In genomic region chr20:50575869-50576720, GRCh38 we compare ENCODE assay signal across 8 cellular contexts.
A peak's percentile ranks its signal among the peaks of the same experiment; 100 is the strongest.
DNase-seq lines count a peak whose midpoint lies in the region; ATAC-seq and TF ChIP-seq lines count a peak whose summit lies in the region.

No MANE protein-coding gene starts in this region.

- H3K36me3 Mint-ChIP-seq in activated T-cell treated with anti-CD3 and anti-CD28 coated beads, Interleukin-2, amount 50 U/mL, for 72 hours (ENCODE audit: insufficient read depth in 2 of 2) = peaks cover 18 to 60% of the 10 kb centered on the region in 2 donors
- H3K36me3 Mint-ChIP-seq in neural crest cell (ENCODE audit: low read depth) = peaks cover 10% of the 10 kb centered on the region

- H3K4me2 ChIP-seq in PC-9 (no peak overlapping the region), fibroblast of lung (ENCODE audit: extremely low read depth, insufficient read depth, low read length) (no peak overlapping the region)

- DNase-seq in BJ (ENCODE audit: low read depth) (no peak), HCEC 1CT (peak; percentile 44), PC-9 (peak in 1 of 2 experiments; percentile 60), fibroblast of lung (ENCODE audit: low read depth in 2 of 2) (peak; percentile 46 to 70), neural crest cell (ENCODE audit: low read depth, low spot score) (peak; percentile 46), suprapubic skin (ENCODE audit: low spot score in 2 of 2) (peak in 1 of 2 donors; percentile 82)
- DNase-seq in activated T-cell treated with anti-CD3 and anti-CD28 coated beads, Interleukin-2, amount 50 U/mL, for 72 hours = peak; percentile 58 to 62

- H3K4me3 ChIP-seq in BJ (ENCODE audit: low read depth, low read length) = no peak overlapping the region
- H3K4me3 ChIP-seq in PC-9 = no peak overlapping the region
- H3K4me3 ChIP-seq in fibroblast of lung (replicated peaks in 1 of 4; ENCODE audit: control extremely low read depth in 1 of 4, insufficient read depth in 1 of 4, low read depth in 3 of 4, low read length in 4 of 4) = no peak overlapping the region
- no peak overlapping the region for H3K4me3 ChIP-seq in suprapubic skin

- H3K27me3 ChIP-seq in BJ (ENCODE audit: control insufficient read depth, insufficient read depth, low read length) (no peaks in the 10 kb centered on the region), PC-9 (ENCODE audit: insufficient read depth, low read depth) (no peaks in the 10 kb centered on the region), fibroblast of lung (ENCODE audit: control insufficient read depth, insufficient read depth, low read length) (no peaks in the 10 kb centered on the region), suprapubic skin (no peaks in the 10 kb centered on the region)

- no peak for TF ChIP-seq POLR2A in suprapubic skin (IDR thresholded peaks at IDR 0.05)

- WGBS in suprapubic skin = 52% methylated on average over 12 of the region's 12 CpGs

- no peaks in the 10 kb centered on the region for H3K27me3 Mint-ChIP-seq in activated T-cell treated with anti-CD3 and anti-CD28 coated beads, Interleukin-2, amount 50 U/mL, for 72 hours (ENCODE audit: low read depth)
- no peaks in the 10 kb centered on the region for H3K27me3 Mint-ChIP-seq in neural crest cell (ENCODE audit: low read depth)

- TF ChIP-seq EP300 in suprapubic skin (IDR thresholded peaks at IDR 0.05) = no peak

- H3K9ac ChIP-seq in fibroblast of lung (ENCODE audit: insufficient read depth, low read length) = no peak overlapping the region

- H2AFZ ChIP-seq in PC-9 (no peak overlapping the region), fibroblast of lung (ENCODE audit: low read length) (no peak overlapping the region)

- peak; percentile 66 to 68 for ATAC-seq in activated T-cell treated with anti-CD3 and anti-CD28 coated beads, Interleukin-2, amount 50 U/mL, for 72 hours (replicated peaks in 1 of 2)
- no peak for ATAC-seq in GM18873 (IDR thresholded peaks at IDR 0.05; ENCODE audit: low FRiP score, unreplicated experiment)

- H4K20me1 ChIP-seq in PC-9 (ENCODE audit: insufficient read depth) (no peaks in the 10 kb centered on the region; the same call in 1 of the 2 replicates), fibroblast of lung (ENCODE audit: control insufficient read depth, extremely low read depth, insufficient read depth, low read length) (no peaks in the 10 kb centered on the region)

- peak overlapping the region; percentile 35 for H3K27ac Mint-ChIP-seq in activated T-cell treated with anti-CD3 and anti-CD28 coated beads, Interleukin-2, amount 50 U/mL, for 72 hours
- no peak overlapping the region for H3K27ac Mint-ChIP-seq in neural crest cell (ENCODE audit: unreplicated experiment)

- H3K27ac ChIP-seq in PC-9 (no peak overlapping the region), fibroblast of lung (ENCODE audit: insufficient read depth, low read length) (no peak overlapping the region), suprapubic skin (no peak overlapping the region)

- H3K9me2 ChIP-seq in PC-9 (ENCODE audit: insufficient read depth) = no peaks in the 10 kb centered on the region

- no peaks in the 10 kb centered on the region for H3K9me3 ChIP-seq in PC-9 (ENCODE audit: insufficient read depth, low read depth)
- no peaks in the 10 kb centered on the region for H3K9me3 ChIP-seq in fibroblast of lung (ENCODE audit: control insufficient read depth, insufficient read depth, low read depth, low read length)
- no peaks in the 10 kb centered on the region for H3K9me3 ChIP-seq in suprapubic skin

- H3K4me1 ChIP-seq in PC-9 (replicated peaks; ENCODE audit: insufficient read depth) (no peaks in the 10 kb centered on the region), fibroblast of lung (ENCODE audit: control insufficient read depth, extremely low read depth, insufficient read depth, low read length) (peaks cover 11% of the 10 kb centered on the region), suprapubic skin (peaks cover 26% of the 10 kb centered on the region)

- H3K36me3 ChIP-seq in BJ (ENCODE audit: control insufficient read depth, insufficient read depth, low read length) = peaks cover 30% of the 10 kb centered on the region
- peaks cover 26% of the 10 kb centered on the region for H3K36me3 ChIP-seq in PC-9 (ENCODE audit: low read depth)
- H3K36me3 ChIP-seq in fibroblast of lung (ENCODE audit: control insufficient read depth, insufficient read depth, low read length) = peaks cover 14% of the 10 kb centered on the region
- H3K36me3 ChIP-seq in suprapubic skin = peaks cover 58% of the 10 kb centered on the region

- peaks cover 50% of the 10 kb centered on the region for H3K4me1 Mint-ChIP-seq in activated T-cell treated with anti-CD3 and anti-CD28 coated beads, Interleukin-2, amount 50 U/mL, for 72 hours (ENCODE audit: low read depth)
- H3K4me1 Mint-ChIP-seq in neural crest cell = peaks cover 13% of the 10 kb centered on the region

- POLR2A ChIA-PET in BJ (lab: Charles Lee) (no interaction called here), PC-9 (lab: Charles Lee; ENCODE audit: unreplicated experiment) (interaction anchor here (0.7 kb wide), 1 partner anchor 291 kb away, joined by 3 read pairs; no protein-coding TSS in a partner anchor)

- BruUV-seq in PC-9 (replicated peaks; lab: Mats Ljungman, UMichigan) = no TSS peak

- H3K4me3 Mint-ChIP-seq in activated T-cell treated with anti-CD3 and anti-CD28 coated beads, Interleukin-2, amount 50 U/mL, for 72 hours = no peak overlapping the region
- no peak overlapping the region for H3K4me3 Mint-ChIP-seq in neural crest cell

- H3F3A ChIP-seq in PC-9 (ENCODE audit: insufficient read depth, low read depth) = peaks cover 23% of the 10 kb centered on the region; the same call in 1 of the 2 replicates

- intact Hi-C loops in PC-9 (cut with micrococcal nuclease; ENCODE audit: unreplicated experiment) = loop anchor here (1.0 kb wide), 1 partner anchor 390 kb away; no protein-coding TSS in a partner anchor

- peak; percentile 89 for TF ChIP-seq CTCF in BJ (IDR thresholded peaks at IDR 0.05; ENCODE audit: insufficient read depth, low read depth, low read length)
- TF ChIP-seq CTCF in PC-9 (conservative IDR thresholded peaks at IDR 0.05) = peak; percentile 81
- peak; percentile 62 to 79 for TF ChIP-seq CTCF in fibroblast of lung (conservative IDR thresholded peaks at IDR 0.05 in 1 of 2, IDR thresholded peaks at IDR 0.05 in 1 of 2; ENCODE audit: low read depth in 1 of 2, low read length in 2 of 2)
- peak; percentile 72 for TF ChIP-seq CTCF in neural crest cell (conservative IDR thresholded peaks at IDR 0.05)
- peak; percentile 62 to 63 for TF ChIP-seq CTCF in suprapubic skin (IDR thresholded peaks at IDR 0.05)

- H3K9me3 Mint-ChIP-seq in activated T-cell treated with anti-CD3 and anti-CD28 coated beads, Interleukin-2, amount 50 U/mL, for 72 hours = no peaks in the 10 kb centered on the region
- H3K9me3 Mint-ChIP-seq in neural crest cell = no peaks in the 10 kb centered on the region

- H3K79me2 ChIP-seq in PC-9 (ENCODE audit: low read depth) (peaks cover 3% of the 10 kb centered on the region; the same call in 1 of the 2 replicates), fibroblast of lung (ENCODE audit: control insufficient read depth, insufficient read depth, low read length) (peaks cover 3% of the 10 kb centered on the region)

- CTCF ChIA-PET in BJ (lab: Yijun Ruan, JAX) (interaction anchor here (0.6 to 7.0 kb wide), 32 partner anchors 9 to 394 kb away, joined by 3 to 83 read pairs (median 4); no protein-coding TSS in a partner anchor), PC-9 (lab: Charles Lee) (interaction anchor here (0.5 to 1.1 kb wide), 3 partner anchors 184 to 389 kb away, joined by 3 to 5 read pairs (median 3); no protein-coding TSS in a partner anchor)
